Comparison of ENCODE assay signal across 8 cellular contexts in genomic region chr12:68538722-68539614, GRCh38.
DNase-seq lines count a peak whose midpoint lies in the region; ATAC-seq, FAIRE-seq and TF ChIP-seq lines count a peak whose summit lies in the region.

No MANE protein-coding gene starts in this region.

- no peak for TF ChIP-seq EP300 in transverse colon (IDR thresholded peaks at IDR 0.05; ENCODE audit: low read depth)

- H3K4me2 ChIP-seq in Loucy (ENCODE audit: low read depth, low read length, poor library complexity, severe bottlenecking): peak overlapping the region; percentile 34

- H3K36me3 Mint-ChIP-seq in activated CD4-positive, alpha-beta T cell treated with anti-CD3 and anti-CD28 coated beads for 36 hours (ENCODE audit: low read depth): no peaks in the 10 kb centered on the region
- no peaks in the 10 kb centered on the region for H3K36me3 Mint-ChIP-seq in nephron (ENCODE audit: low read depth)

- no peaks in the 10 kb centered on the region for H3K79me2 ChIP-seq in Loucy (ENCODE audit: insufficient read depth, low read length)

- no peak overlapping the region for H3K27ac ChIP-seq in effector memory CD4-positive, alpha-beta T cell (ENCODE audit: insufficient read depth, low read length, poor library complexity, severe bottlenecking)
- peak overlapping the region; percentile 26 to 56 (median 48) for H3K27ac ChIP-seq in transverse colon

- peak; percentile 84 for DNase-seq in ELF-1 (ENCODE audit: low read depth, low spot score)
- DNase-seq in activated CD4-positive, alpha-beta T cell treated with anti-CD3 and anti-CD28 coated beads for 36 hours: peak; percentile 74
- DNase-seq in effector memory CD4-positive, alpha-beta T cell: peak; percentile 17 to 35 (median 35)
- DNase-seq in transverse colon: peak; percentile 24
- DNase-seq in hippocampal formation (lab: John Stamatoyannopoulos, UW): no peak
- DNase-seq in frontal cortex (ENCODE audit: low spot score in 2 of 2): no peak

- H3K27ac Mint-ChIP-seq in activated CD4-positive, alpha-beta T cell treated with anti-CD3 and anti-CD28 coated beads for 36 hours: peak overlapping the region; percentile 67
- peak overlapping the region; percentile 82 to 98 (median 97) for H3K27ac Mint-ChIP-seq in nephron

- no peaks in the 10 kb centered on the region for H4K20me1 ChIP-seq in Loucy (ENCODE audit: insufficient read depth, low read length, poor library complexity, severe bottlenecking)

- no peaks in the 10 kb centered on the region for H3K27me3 Mint-ChIP-seq in activated CD4-positive, alpha-beta T cell treated with anti-CD3 and anti-CD28 coated beads for 36 hours
- H3K27me3 Mint-ChIP-seq in nephron (ENCODE audit: low read depth): peaks cover 4% of the 10 kb centered on the region

- CTCF ChIA-PET in activated CD4-positive, alpha-beta T cell treated with anti-CD3 and anti-CD28 coated beads for 36 hours (lab: Charles Lee): interaction anchor here (0.6 to 2.1 kb wide), 8 partner anchors 14 to 207 kb away, joined by 3 to 6 read pairs (median 3); partner anchors contain the start of gene MDM1

- H3K9me3 ChIP-seq in Loucy (ENCODE audit: insufficient read depth, low read depth, low read length) (no peaks in the 10 kb centered on the region), transverse colon (no peaks in the 10 kb centered on the region)
- H3K9me3 ChIP-seq in effector memory CD4-positive, alpha-beta T cell (ENCODE audit: control insufficient read depth, low read length): no peaks in the 10 kb centered on the region

- no peaks in the 10 kb centered on the region for H3K9me2 ChIP-seq in Loucy (replicated peaks; ENCODE audit: low read depth, low read length)

- peak; percentile 84 for ATAC-seq in activated CD4-positive, alpha-beta T cell treated with anti-CD3 and anti-CD28 coated beads for 36 hours

- intact Hi-C loops in activated CD4-positive, alpha-beta T cell treated with anti-CD3 and anti-CD28 coated beads for 36 hours (cut with DNase I, micrococcal nuclease): loop anchor here (1.0 kb wide), 3 partner anchors 42 to 88 kb away; no protein-coding TSS in a partner anchor
- intact Hi-C loops in transverse colon (cut with DNase I; ENCODE audit: low total_unique reads): no loop called here

- FAIRE-seq in frontal cortex (lab: Jason Lieb, UNC): no peak

- H3K27me3 ChIP-seq in Loucy (ENCODE audit: insufficient read depth, low read length, poor library complexity, severe bottlenecking): no peaks in the 10 kb centered on the region
- H3K27me3 ChIP-seq in effector memory CD4-positive, alpha-beta T cell (replicated peaks; ENCODE audit: control insufficient read depth, insufficient read depth, low read length, poor library complexity, severe bottlenecking): no peaks in the 10 kb centered on the region
- no peaks in the 10 kb centered on the region for H3K27me3 ChIP-seq in transverse colon

- TF ChIP-seq CTCF in Loucy (conservative IDR thresholded peaks at IDR 0.05; ENCODE audit: low read length) (no peak), nephron (IDR thresholded peaks at IDR 0.05; ENCODE audit: unreplicated experiment in 3 of 3) (no peak), transverse colon (IDR thresholded peaks at IDR 0.05) (no peak)

- H3K4me1 ChIP-seq in Loucy (ENCODE audit: insufficient read depth, low read length, poor library complexity, severe bottlenecking) (peaks cover 46% of the 10 kb centered on the region), transverse colon (peaks cover 0 to 33% (median 8%) of the 10 kb centered on the region in 4 donors)
- peaks cover 13% of the 10 kb centered on the region for H3K4me1 ChIP-seq in effector memory CD4-positive, alpha-beta T cell (ENCODE audit: control insufficient read depth, insufficient read depth, low read length, poor library complexity, severe bottlenecking)

- H3K4me3 Mint-ChIP-seq in activated CD4-positive, alpha-beta T cell treated with anti-CD3 and anti-CD28 coated beads for 36 hours: peak overlapping the region; percentile 33
- peak overlapping the region; percentile 2 to 65 (median 56) for H3K4me3 Mint-ChIP-seq in nephron

- H3F3A ChIP-seq in Loucy (ENCODE audit: low read depth): no peaks in the 10 kb centered on the region; the same call in 1 of the 2 replicates

- H3K4me3 ChIP-seq in Loucy (ENCODE audit: low read length, poor library complexity, severe bottlenecking) (peak overlapping the region; percentile 40), transverse colon (peak overlapping the region in 1 of 4 donors; percentile 19)
- peak overlapping the region; percentile 18 for H3K4me3 ChIP-seq in effector memory CD4-positive, alpha-beta T cell (ENCODE audit: insufficient read depth, low read depth, low read length, poor library complexity, severe bottlenecking)

- in situ Hi-C loops in transverse colon (cut with MboI; ENCODE audit: low pct_ligation_motif_present in 1 of 4, low pct_unique_long_range_greater_than_20kb in 1 of 4, low sequenced_read_pairs in 3 of 4): no loop called here

- H3K9me3 Mint-ChIP-seq in activated CD4-positive, alpha-beta T cell treated with anti-CD3 and anti-CD28 coated beads for 36 hours (ENCODE audit: low read depth): peaks cover 11% of the 10 kb centered on the region
- peaks cover 7% of the 10 kb centered on the region for H3K9me3 Mint-ChIP-seq in nephron

- H3K9ac ChIP-seq in Loucy (ENCODE audit: low read depth, low read length, poor library complexity, severe bottlenecking): peak overlapping the region; percentile 17

- H2AFZ ChIP-seq in Loucy (ENCODE audit: low read length): peak overlapping the region; percentile 77

- TF ChIP-seq POLR2A in transverse colon (IDR thresholded peaks at IDR 0.05): no peak

- POLR2A ChIA-PET in activated CD4-positive, alpha-beta T cell treated with anti-CD3 and anti-CD28 coated beads for 36 hours (lab: Charles Lee): no interaction called here

- H3K36me3 ChIP-seq in Loucy (ENCODE audit: insufficient read depth, low read length): no peaks in the 10 kb centered on the region
- no peaks in the 10 kb centered on the region for H3K36me3 ChIP-seq in effector memory CD4-positive, alpha-beta T cell (ENCODE audit: control insufficient read depth, insufficient read depth, low read length)
- H3K36me3 ChIP-seq in transverse colon: no peaks in the 10 kb centered on the region

- H3K4me1 Mint-ChIP-seq in activated CD4-positive, alpha-beta T cell treated with anti-CD3 and anti-CD28 coated beads for 36 hours: peaks cover 45% of the 10 kb centered on the region
- H3K4me1 Mint-ChIP-seq in nephron: peaks cover 25% of the 10 kb centered on the region

- 32 to 41% methylated on average over 7 to 11 of the region's 11 CpGs for WGBS in transverse colon (ENCODE audit: low coverage in 1 of 2), 2 donors

Comparison
In these comparisons a context has a peak if more than half of its experiments do, and no peak if none do; other contexts are left out.
1. DNase-seq: peak in ELF-1 (single experiment), activated CD4-positive, alpha-beta T cell treated with anti-CD3 and anti-CD28 coated beads for 36 hours (single experiment), effector memory CD4-positive, alpha-beta T cell (3 of 3) and transverse colon (single experiment); none in hippocampal formation (0 of 2) and frontal cortex (0 of 2).